9 cellular contexts compared by ENCODE assay signal in genomic region chr20:17611290-17611539, GRCh38. TPM values are rescaled to one million over a fixed set of nuclear protein-coding genes. Genes with fewer than 3 reads are reported as not detected.
DNase-seq lines count a peak whose midpoint lies in the region; ATAC-seq and TF ChIP-seq lines count a peak whose summit lies in the region.
"Had no signal": no experiment of that assay in that cellular context is flagged by ENCODE, and none has a peak within 500 bp of the region (broad histone marks: within the 10 kb centered on the region; RNA-seq: fewer than 3 reads in every experiment).

No MANE protein-coding gene starts in this region.

- H3K27me3 ChIP-seq in left lung = no peaks in the 10 kb centered on the region
- no peaks in the 10 kb centered on the region for H3K27me3 ChIP-seq in testis

- TF ChIP-seq CTCF in left lung (IDR thresholded peaks at IDR 0.05) (peak; percentile 11 to 41), type B pancreatic cell (conservative IDR thresholded peaks at IDR 0.05) (no peak), testis (IDR thresholded peaks at IDR 0.05) (peak in 1 of 3 experiments; percentile 15)

- TF ChIP-seq POLR2A in testis (IDR thresholded peaks at IDR 0.05) = no peak

- H3K4me1 Mint-ChIP-seq in activated CD8-positive, alpha-beta memory T cell treated with anti-CD3 and anti-CD28 coated beads, Interleukin-2, amount 10 ng/mL, durations not matched to agents 7 days and 5 days = peaks cover 46% of the 10 kb centered on the region
- H3K4me1 Mint-ChIP-seq in activated naive CD8-positive, alpha-beta T cell (ENCODE audit: low read depth) = peaks cover 33% of the 10 kb centered on the region
- peaks cover 12% of the 10 kb centered on the region for H3K4me1 Mint-ChIP-seq in type B pancreatic cell (ENCODE audit: unreplicated experiment)

- H3K36me3 ChIP-seq in left lung (peaks cover 0 to 84% of the 10 kb centered on the region in 2 donors), testis (ENCODE audit: low read depth, missing control alignments) (no peaks in the 10 kb centered on the region)

- H3K27ac ChIP-seq in left lung (peak overlapping the region; percentile 24 to 58), testis (peak overlapping the region in 1 of 2 donors; percentile 61)

- no peaks in the 10 kb centered on the region for H3K9me3 Mint-ChIP-seq in activated CD8-positive, alpha-beta memory T cell treated with anti-CD3 and anti-CD28 coated beads, Interleukin-2, amount 10 ng/mL, durations not matched to agents 7 days and 5 days (ENCODE audit: low read depth)
- no peaks in the 10 kb centered on the region for H3K9me3 Mint-ChIP-seq in activated naive CD8-positive, alpha-beta T cell (ENCODE audit: low read depth)
- H3K9me3 Mint-ChIP-seq in type B pancreatic cell = no peaks in the 10 kb centered on the region
- H3K9me3 Mint-ChIP-seq: CD14-positive monocyte had no signal

- in situ Hi-C loops in G401 (cut with HindIII; ENCODE audit: low sequenced_read_pairs) = no loop called here

- peaks cover 3 to 36% of the 10 kb centered on the region in 2 donors for H3K4me1 ChIP-seq in left lung
- peaks cover 15% of the 10 kb centered on the region for H3K4me1 ChIP-seq in testis

- DNase-seq in activated CD8-positive, alpha-beta memory T cell treated with anti-CD3 and anti-CD28 coated beads, Interleukin-2, amount 10 ng/mL, durations not matched to agents 7 days and 5 days = no peak
- no peak for DNase-seq in activated CD8-positive, alpha-beta memory T cell treated with anti-CD3 and anti-CD28 coated beads for 24 hours
- DNase-seq in left lung = no peak
- no peak for DNase-seq in type B pancreatic cell (ENCODE audit: extremely low spot score, unreplicated experiment)
- no peak for DNase-seq in G401 (ENCODE audit: low spot score)
- DNase-seq in NCI-H146 treated with DMSO at 0.1 percent for 48 hours (lab: John Stamatoyannopoulos, UW; ENCODE audit: unreplicated experiment) = no peak
- no peak for DNase-seq in testis

- H3K4me3 ChIP-seq in left lung (no peak overlapping the region), testis (no peak overlapping the region)

- whole genome bisulfite sequencing in testis, 2 donors = 62 to 64% methylated on average over 2 to 6 of the region's 6 CpGs

- peak; percentile 34 for ATAC-seq in activated CD8-positive, alpha-beta memory T cell treated with anti-CD3 and anti-CD28 coated beads, Interleukin-2, amount 10 ng/mL, durations not matched to agents 7 days and 5 days
- peak; percentile 54 for ATAC-seq in left lung

- CTCF ChIA-PET in activated CD8-positive, alpha-beta memory T cell treated with anti-CD3 and anti-CD28 coated beads, Interleukin-2, amount 10 ng/mL, durations not matched to agents 7 days and 5 days (lab: Charles Lee) = interaction anchor here (1.3 to 2.4 kb wide), 9 partner anchors 9 to 327 kb away, joined by 4 to 21 read pairs (median 7); partner anchors contain the start of genes DSTN and RRBP1

- H3K27ac Mint-ChIP-seq in activated CD8-positive, alpha-beta memory T cell treated with anti-CD3 and anti-CD28 coated beads, Interleukin-2, amount 10 ng/mL, durations not matched to agents 7 days and 5 days = peak overlapping the region; percentile 96
- H3K27ac Mint-ChIP-seq in activated naive CD8-positive, alpha-beta T cell = peak overlapping the region; percentile 64
- H3K27ac Mint-ChIP-seq in type B pancreatic cell = peak overlapping the region; percentile 92
- H3K27ac Mint-ChIP-seq: CD14-positive monocyte had no signal

- intact Hi-C loops in left lung (cut with DNase I) = loop anchor here in 1 of 2 donors (10.0 kb wide), 1 partner anchor 76 kb away; the partner anchor contains the start of gene BFSP1
- intact Hi-C loops in testis (cut with DNase I; ENCODE audit: low total_unique reads) = no loop called here

- H3K36me3 Mint-ChIP-seq in activated CD8-positive, alpha-beta memory T cell treated with anti-CD3 and anti-CD28 coated beads, Interleukin-2, amount 10 ng/mL, durations not matched to agents 7 days and 5 days = peaks cover 11% of the 10 kb centered on the region
- peaks cover 9% of the 10 kb centered on the region for H3K36me3 Mint-ChIP-seq in activated naive CD8-positive, alpha-beta T cell
- H3K36me3 Mint-ChIP-seq in type B pancreatic cell = peaks cover 15% of the 10 kb centered on the region

- H3K27me3 Mint-ChIP-seq in activated CD8-positive, alpha-beta memory T cell treated with anti-CD3 and anti-CD28 coated beads, Interleukin-2, amount 10 ng/mL, durations not matched to agents 7 days and 5 days = no peaks in the 10 kb centered on the region
- no peaks in the 10 kb centered on the region for H3K27me3 Mint-ChIP-seq in activated naive CD8-positive, alpha-beta T cell
- H3K27me3 Mint-ChIP-seq in type B pancreatic cell = no peaks in the 10 kb centered on the region

- H3K9me3 ChIP-seq in left lung (no peaks in the 10 kb centered on the region), testis (no peaks in the 10 kb centered on the region)

- peak overlapping the region; percentile 50 for H3K4me3 Mint-ChIP-seq in activated CD8-positive, alpha-beta memory T cell treated with anti-CD3 and anti-CD28 coated beads, Interleukin-2, amount 10 ng/mL, durations not matched to agents 7 days and 5 days
- H3K4me3 Mint-ChIP-seq in activated naive CD8-positive, alpha-beta T cell = no peak overlapping the region
- no peak overlapping the region for H3K4me3 Mint-ChIP-seq in type B pancreatic cell
- H3K4me3 Mint-ChIP-seq: CD14-positive monocyte had no signal

RNA-seq across cellular contexts. Expression of gene DSTN, which starts 41.3 kb away (rescaled TPM):
- 10 to 100 TPM; 55.8 to 78.3 TPM for total RNA-seq in activated CD8-positive, alpha-beta memory T cell treated with anti-CD3 and anti-CD28 coated beads, Interleukin-2, amount 10 ng/mL, durations not matched to agents 7 days and 5 days
- total RNA-seq in left lung = 100 to 1,000 TPM; 504 to 551 TPM
- total RNA-seq in type B pancreatic cell (ENCODE audit: low replicate concordance) = 193 and 287 TPM in 2 replicates
- total RNA-seq in G401 (2014; rRNA removed; shearing (Covaris generic)) = 305 and 378 TPM in 2 replicates
- 100 to 1,000 TPM; 121 to 148 TPM for total RNA-seq in testis
- polyA plus RNA-seq in testis (ENCODE audit: insufficient read depth, low read depth, low replicate concordance) = 301 TPM
